In the genomic region with DNA sequence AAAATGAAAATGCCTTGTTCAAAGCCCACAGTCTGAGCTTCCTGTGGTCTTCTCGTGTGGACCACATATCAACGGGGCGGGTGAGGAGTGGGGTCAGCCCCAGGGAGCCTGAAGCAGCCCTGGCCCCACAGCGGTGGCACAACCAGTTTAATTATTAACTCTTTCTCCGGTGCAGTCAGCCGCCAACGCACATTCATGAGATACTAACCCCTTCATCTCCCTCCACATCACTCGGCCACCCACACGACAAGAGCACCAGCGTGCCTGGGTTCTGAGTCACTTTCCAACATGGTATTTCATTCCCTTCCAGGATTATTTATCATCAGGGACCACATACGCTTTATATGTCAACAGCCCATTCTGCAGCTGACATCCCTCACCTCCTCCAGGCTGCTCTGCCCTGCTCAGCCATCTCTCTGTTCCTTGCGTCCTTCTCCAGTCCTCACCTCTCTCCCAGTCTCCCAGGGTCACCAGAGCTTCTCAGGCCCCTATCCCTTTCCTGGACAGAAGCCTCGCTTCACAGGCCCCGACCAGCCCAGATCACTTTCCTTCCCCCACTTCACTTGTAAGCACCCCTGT, we compare ENCODE assay signal across 1 cellular context.
TF ChIP-seq lines count a peak whose summit lies in the region.

No MANE protein-coding gene starts in this region.

TF ChIP-seq in HepG2, 621 proteins besides CTCF, POLR2A, EP300 and RAD21 (continued from another document and continues in another):
- peak; percentile 85 for TF ChIP-seq PATZ1 (CRISPR knock-in tag; IDR thresholded peaks at IDR 0.05)
- TF ChIP-seq ZNF562 (CRISPR knock-in tag; IDR thresholded peaks at IDR 0.05; ENCODE audit: borderline replicate concordance): no peak
- TF ChIP-seq SUZ12 (IDR thresholded peaks at IDR 0.05; ENCODE audit: low read depth, low read length): no peak
- no peak for TF ChIP-seq ZNF124 (CRISPR knock-in tag; IDR thresholded peaks at IDR 0.05)
- TF ChIP-seq, protein P1, sequence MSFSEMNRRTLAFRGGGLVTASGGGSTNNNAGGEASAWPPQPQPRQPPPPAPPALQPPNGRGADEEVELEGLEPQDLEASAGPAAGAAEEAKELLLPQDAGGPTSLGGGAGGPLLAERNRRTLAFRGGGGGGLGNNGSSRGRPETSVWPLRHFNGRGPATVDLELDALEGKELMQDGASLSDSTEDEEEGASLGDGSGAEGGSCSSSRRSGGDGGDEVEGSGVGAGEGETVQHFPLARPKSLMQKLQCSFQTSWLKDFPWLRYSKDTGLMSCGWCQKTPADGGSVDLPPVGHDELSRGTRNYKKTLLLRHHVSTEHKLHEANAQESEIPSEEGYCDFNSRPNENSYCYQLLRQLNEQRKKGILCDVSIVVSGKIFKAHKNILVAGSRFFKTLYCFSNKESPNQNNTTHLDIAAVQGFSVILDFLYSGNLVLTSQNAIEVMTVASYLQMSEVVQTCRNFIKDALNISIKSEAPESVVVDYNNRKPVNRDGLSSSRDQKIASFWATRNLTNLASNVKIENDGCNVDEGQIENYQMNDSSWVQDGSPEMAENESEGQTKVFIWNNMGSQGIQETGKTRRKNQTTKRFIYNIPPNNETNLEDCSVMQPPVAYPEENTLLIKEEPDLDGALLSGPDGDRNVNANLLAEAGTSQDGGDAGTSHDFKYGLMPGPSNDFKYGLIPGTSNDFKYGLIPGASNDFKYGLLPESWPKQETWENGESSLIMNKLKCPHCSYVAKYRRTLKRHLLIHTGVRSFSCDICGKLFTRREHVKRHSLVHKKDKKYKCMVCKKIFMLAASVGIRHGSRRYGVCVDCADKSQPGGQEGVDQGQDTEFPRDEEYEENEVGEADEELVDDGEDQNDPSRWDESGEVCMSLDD (CRISPR knock-in tag; IDR thresholded peaks at IDR 0.05; ENCODE audit: borderline replicate concordance): no peak
- TF ChIP-seq MAZ (IDR thresholded peaks at IDR 0.05; ENCODE audit: borderline replicate concordance, low read depth, low read length): peak; percentile 69; the same call in 1 of the 2 replicates
- peak; percentile 53; the same call in 1 of the 2 replicates for TF ChIP-seq MAZ (CRISPR knock-in tag; IDR thresholded peaks at IDR 0.05; ENCODE audit: low read depth)
- peak; percentile 72; the same call in 1 of the 2 replicates for TF ChIP-seq FOXK2 (IDR thresholded peaks at IDR 0.05)
- TF ChIP-seq NAIF1 (CRISPR knock-in tag; IDR thresholded peaks at IDR 0.05; ENCODE audit: borderline replicate concordance): no peak
- no peak for TF ChIP-seq ZNF180 (CRISPR knock-in tag; IDR thresholded peaks at IDR 0.05; ENCODE audit: borderline replicate concordance, low read depth)
- no peak for TF ChIP-seq ZNF441 (CRISPR knock-in tag; IDR thresholded peaks at IDR 0.05; ENCODE audit: borderline replicate concordance)
- peak; percentile 60 for TF ChIP-seq SKI (IDR thresholded peaks at IDR 0.05; ENCODE audit: partially characterized antibody)
- no peak for TF ChIP-seq ELF4 (CRISPR knock-in tag; IDR thresholded peaks at IDR 0.05; ENCODE audit: borderline replicate concordance)
- no peak for TF ChIP-seq FLYWCH1 (CRISPR knock-in tag; IDR thresholded peaks at IDR 0.05)
- TF ChIP-seq ZNF343 (CRISPR knock-in tag; IDR thresholded peaks at IDR 0.05): peak; percentile 76; the same call in 1 of the 2 replicates
- TF ChIP-seq ZNF746 (CRISPR knock-in tag; IDR thresholded peaks at IDR 0.05): no peak; the same call in 1 of the 2 replicates
- TF ChIP-seq SP4 (CRISPR knock-in tag; IDR thresholded peaks at IDR 0.05): no peak
- no peak; the same call in 1 of the 2 replicates for TF ChIP-seq NFKBIZ (CRISPR knock-in tag; IDR thresholded peaks at IDR 0.05)
- TF ChIP-seq, protein P2, sequence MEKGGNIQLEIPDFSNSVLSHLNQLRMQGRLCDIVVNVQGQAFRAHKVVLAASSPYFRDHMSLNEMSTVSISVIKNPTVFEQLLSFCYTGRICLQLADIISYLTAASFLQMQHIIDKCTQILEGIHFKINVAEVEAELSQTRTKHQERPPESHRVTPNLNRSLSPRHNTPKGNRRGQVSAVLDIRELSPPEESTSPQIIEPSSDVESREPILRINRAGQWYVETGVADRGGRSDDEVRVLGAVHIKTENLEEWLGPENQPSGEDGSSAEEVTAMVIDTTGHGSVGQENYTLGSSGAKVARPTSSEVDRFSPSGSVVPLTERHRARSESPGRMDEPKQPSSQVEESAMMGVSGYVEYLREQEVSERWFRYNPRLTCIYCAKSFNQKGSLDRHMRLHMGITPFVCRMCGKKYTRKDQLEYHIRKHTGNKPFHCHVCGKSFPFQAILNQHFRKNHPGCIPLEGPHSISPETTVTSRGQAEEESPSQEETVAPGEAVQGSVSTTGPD (CRISPR knock-in tag; IDR thresholded peaks at IDR 0.05): no peak
- no peak for TF ChIP-seq ZFP62 (CRISPR knock-in tag; IDR thresholded peaks at IDR 0.05)
- TF ChIP-seq FOSL1 (CRISPR knock-in tag; IDR thresholded peaks at IDR 0.05; ENCODE audit: borderline replicate concordance): peak; percentile 86
- TF ChIP-seq PLRG1 (conservative IDR thresholded peaks at IDR 0.05): no peak
- TF ChIP-seq, protein P3, sequence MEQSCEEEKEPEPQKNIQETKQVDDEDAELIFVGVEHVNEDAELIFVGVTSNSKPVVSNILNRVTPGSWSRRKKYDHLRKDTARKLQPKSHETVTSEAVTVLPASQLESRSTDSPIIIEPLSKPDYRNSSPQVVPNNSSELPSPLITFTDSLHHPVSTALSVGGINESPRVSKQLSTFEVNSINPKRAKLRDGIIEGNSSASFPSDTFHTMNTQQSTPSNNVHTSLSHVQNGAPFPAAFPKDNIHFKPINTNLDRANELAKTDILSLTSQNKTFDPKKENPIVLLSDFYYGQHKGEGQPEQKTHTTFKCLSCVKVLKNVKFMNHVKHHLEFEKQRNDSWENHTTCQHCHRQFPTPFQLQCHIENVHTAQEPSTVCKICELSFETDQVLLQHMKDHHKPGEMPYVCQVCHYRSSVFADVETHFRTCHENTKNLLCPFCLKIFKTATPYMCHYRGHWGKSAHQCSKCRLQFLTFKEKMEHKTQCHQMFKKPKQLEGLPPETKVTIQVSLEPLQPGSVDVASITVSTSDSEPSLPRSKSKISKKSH (CRISPR knock-in tag; IDR thresholded peaks at IDR 0.05; ENCODE audit: borderline replicate concordance): 0 out of 2 replicates have a peak, but pooled peaks have one; percentile 50
- no peak for TF ChIP-seq ZNF326 (CRISPR knock-in tag; IDR thresholded peaks at IDR 0.05; ENCODE audit: borderline replicate concordance)
- TF ChIP-seq ISX (CRISPR knock-in tag; conservative IDR thresholded peaks at IDR 0.05): no peak
- TF ChIP-seq, protein P4, sequence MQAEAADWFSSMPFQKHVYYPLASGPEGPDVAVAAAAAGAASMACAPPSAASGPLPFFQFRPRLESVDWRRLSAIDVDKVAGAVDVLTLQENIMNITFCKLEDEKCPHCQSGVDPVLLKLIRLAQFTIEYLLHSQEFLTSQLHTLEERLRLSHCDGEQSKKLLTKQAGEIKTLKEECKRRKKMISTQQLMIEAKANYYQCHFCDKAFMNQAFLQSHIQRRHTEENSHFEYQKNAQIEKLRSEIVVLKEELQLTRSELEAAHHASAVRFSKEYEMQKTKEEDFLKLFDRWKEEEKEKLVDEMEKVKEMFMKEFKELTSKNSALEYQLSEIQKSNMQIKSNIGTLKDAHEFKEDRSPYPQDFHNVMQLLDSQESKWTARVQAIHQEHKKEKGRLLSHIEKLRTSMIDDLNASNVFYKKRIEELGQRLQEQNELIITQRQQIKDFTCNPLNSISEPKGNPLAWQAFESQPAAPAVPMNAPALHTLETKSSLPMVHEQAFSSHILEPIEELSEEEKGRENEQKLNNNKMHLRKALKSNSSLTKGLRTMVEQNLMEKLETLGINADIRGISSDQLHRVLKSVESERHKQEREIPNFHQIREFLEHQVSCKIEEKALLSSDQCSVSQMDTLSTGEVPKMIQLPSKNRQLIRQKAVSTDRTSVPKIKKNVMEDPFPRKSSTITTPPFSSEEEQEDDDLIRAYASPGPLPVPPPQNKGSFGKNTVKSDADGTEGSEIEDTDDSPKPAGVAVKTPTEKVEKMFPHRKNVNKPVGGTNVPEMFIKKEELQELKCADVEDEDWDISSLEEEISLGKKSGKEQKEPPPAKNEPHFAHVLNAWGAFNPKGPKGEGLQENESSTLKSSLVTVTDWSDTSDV (CRISPR knock-in tag; IDR thresholded peaks at IDR 0.05): no peak
- no peak for TF ChIP-seq ZNF660 (CRISPR knock-in tag; IDR thresholded peaks at IDR 0.05; ENCODE audit: borderline replicate concordance, low read depth)
- no peak for TF ChIP-seq REXO4 (CRISPR knock-in tag; IDR thresholded peaks at IDR 0.05; ENCODE audit: borderline replicate concordance)
- TF ChIP-seq NFIC (IDR thresholded peaks at IDR 0.05; ENCODE audit: low read length): no peak
- TF ChIP-seq TEAD2 (CRISPR knock-in tag; IDR thresholded peaks at IDR 0.05): no peak
- TF ChIP-seq ZKSCAN5 (CRISPR knock-in tag; IDR thresholded peaks at IDR 0.05): peak; percentile 68; the same call in 1 of the 2 replicates
- no peak for TF ChIP-seq ZNF3 (CRISPR knock-in tag; IDR thresholded peaks at IDR 0.05)
- TF ChIP-seq, protein P5, sequence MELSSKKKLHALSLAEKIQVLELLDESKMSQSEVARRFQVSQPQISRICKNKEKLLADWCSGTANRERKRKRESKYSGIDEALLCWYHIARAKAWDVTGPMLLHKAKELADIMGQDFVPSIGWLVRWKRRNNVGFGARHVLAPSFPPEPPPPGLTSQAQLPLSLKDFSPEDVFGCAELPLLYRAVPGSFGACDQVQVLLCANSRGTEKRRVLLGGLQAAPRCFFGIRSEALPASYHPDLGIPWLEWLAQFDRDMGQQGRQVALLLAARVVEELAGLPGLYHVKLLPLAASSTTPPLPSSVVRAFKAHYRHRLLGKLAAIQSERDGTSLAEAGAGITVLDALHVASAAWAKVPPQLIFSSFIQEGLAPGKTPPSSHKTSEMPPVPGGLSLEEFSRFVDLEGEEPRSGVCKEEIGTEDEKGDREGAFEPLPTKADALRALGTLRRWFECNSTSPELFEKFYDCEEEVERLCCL (CRISPR knock-in tag; IDR thresholded peaks at IDR 0.05; ENCODE audit: borderline replicate concordance): no peak
- no peak for TF ChIP-seq ZBTB20 (CRISPR knock-in tag; IDR thresholded peaks at IDR 0.05; ENCODE audit: borderline replicate concordance, low read depth)
- TF ChIP-seq CENPT (CRISPR knock-in tag; IDR thresholded peaks at IDR 0.05; ENCODE audit: low read depth): no peak
- peak; percentile 63; the same call in 1 of the 2 replicates for TF ChIP-seq ZMYM3 (CRISPR knock-in tag; IDR thresholded peaks at IDR 0.05)
- no peak for TF ChIP-seq TBP (CRISPR knock-in tag; IDR thresholded peaks at IDR 0.05)
- TF ChIP-seq, protein P6, sequence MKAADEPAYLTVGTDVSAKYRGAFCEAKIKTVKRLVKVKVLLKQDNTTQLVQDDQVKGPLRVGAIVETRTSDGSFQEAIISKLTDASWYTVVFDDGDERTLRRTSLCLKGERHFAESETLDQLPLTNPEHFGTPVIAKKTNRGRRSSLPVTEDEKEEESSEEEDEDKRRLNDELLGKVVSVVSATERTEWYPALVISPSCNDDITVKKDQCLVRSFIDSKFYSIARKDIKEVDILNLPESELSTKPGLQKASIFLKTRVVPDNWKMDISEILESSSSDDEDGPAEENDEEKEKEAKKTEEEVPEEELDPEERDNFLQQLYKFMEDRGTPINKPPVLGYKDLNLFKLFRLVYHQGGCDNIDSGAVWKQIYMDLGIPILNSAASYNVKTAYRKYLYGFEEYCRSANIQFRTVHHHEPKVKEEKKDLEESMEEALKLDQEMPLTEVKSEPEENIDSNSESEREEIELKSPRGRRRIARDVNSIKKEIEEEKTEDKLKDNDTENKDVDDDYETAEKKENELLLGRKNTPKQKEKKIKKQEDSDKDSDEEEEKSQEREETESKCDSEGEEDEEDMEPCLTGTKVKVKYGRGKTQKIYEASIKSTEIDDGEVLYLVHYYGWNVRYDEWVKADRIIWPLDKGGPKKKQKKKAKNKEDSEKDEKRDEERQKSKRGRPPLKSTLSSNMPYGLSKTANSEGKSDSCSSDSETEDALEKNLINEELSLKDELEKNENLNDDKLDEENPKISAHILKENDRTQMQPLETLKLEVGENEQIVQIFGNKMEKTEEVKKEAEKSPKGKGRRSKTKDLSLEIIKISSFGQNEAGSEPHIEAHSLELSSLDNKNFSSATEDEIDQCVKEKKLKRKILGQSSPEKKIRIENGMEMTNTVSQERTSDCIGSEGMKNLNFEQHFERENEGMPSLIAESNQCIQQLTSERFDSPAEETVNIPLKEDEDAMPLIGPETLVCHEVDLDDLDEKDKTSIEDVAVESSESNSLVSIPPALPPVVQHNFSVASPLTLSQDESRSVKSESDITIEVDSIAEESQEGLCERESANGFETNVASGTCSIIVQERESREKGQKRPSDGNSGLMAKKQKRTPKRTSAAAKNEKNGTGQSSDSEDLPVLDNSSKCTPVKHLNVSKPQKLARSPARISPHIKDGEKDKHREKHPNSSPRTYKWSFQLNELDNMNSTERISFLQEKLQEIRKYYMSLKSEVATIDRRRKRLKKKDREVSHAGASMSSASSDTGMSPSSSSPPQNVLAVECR (CRISPR knock-in tag; IDR thresholded peaks at IDR 0.05; ENCODE audit: borderline replicate concordance): peak; percentile 64; the same call in 1 of the 2 replicates
- peak; percentile 79; the same call in 1 of the 2 replicates for TF ChIP-seq SKIL (CRISPR knock-in tag; IDR thresholded peaks at IDR 0.05; ENCODE audit: borderline replicate concordance)
- TF ChIP-seq TP53 (CRISPR knock-in tag; conservative IDR thresholded peaks at IDR 0.05): no peak
- no peak for TF ChIP-seq ZNF333 (CRISPR knock-in tag; IDR thresholded peaks at IDR 0.05; ENCODE audit: borderline replicate concordance)
- peak; percentile 82; the same call in 1 of the 2 replicates for TF ChIP-seq ERF (CRISPR knock-in tag; IDR thresholded peaks at IDR 0.05)
- no peak for TF ChIP-seq ATF1 (CRISPR knock-in tag; IDR thresholded peaks at IDR 0.05)
- peak; percentile 99 for TF ChIP-seq FOSL2 (CRISPR knock-in tag; IDR thresholded peaks at IDR 0.05)
